In the genomic region with DNA sequence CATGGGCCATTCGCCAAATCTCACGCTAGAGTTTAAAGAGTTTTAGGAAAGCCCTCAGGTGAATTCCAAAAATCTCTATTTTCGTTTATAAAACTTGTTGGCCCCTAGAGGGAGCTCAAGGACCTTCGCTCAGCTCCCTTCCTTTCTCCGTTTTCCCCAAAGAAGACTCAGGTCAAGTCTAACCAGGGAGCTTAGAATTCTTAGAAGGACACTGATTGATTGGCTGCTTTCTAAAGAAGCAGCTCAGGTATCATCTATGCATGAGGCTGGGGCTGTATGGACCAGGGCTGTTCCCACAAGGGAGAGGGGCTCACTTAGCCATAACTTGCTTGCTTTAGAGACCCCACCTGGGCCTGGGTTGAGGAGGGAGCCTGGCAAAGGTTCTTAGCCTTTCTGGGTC, we compare ENCODE assay signal across 8 cellular contexts. TPM values are rescaled to one million over a fixed set of nuclear protein-coding genes. Genes with fewer than 3 reads are reported as not detected.
DNase-seq lines count a peak whose midpoint lies in the region; ATAC-seq and TF ChIP-seq lines count a peak whose summit lies in the region.

No MANE protein-coding gene starts in this region.

- no peaks in the 10 kb centered on the region for H3K4me1 ChIP-seq in BE2C

- TF ChIP-seq CTCF in BE2C (IDR thresholded peaks at IDR 0.05; ENCODE audit: low read depth, low read length) (peak; percentile 79), GM12874 (IDR thresholded peaks at IDR 0.05; ENCODE audit: insufficient read depth, low read depth, low read length) (peak; percentile 56), epithelial cell of esophagus (IDR thresholded peaks at IDR 0.05; ENCODE audit: insufficient read depth, low read depth, low read length, missing control alignments) (peak; percentile 74), nephron (IDR thresholded peaks at IDR 0.05; ENCODE audit: unreplicated experiment in 3 of 3) (peak; percentile 60 to 68 (median 67))

- no peaks in the 10 kb centered on the region for H3K27me3 Mint-ChIP-seq in nephron (ENCODE audit: low read depth)

- H3K27ac Mint-ChIP-seq in nephron = no peak overlapping the region

- peaks cover 13% of the 10 kb centered on the region for H3K9me3 Mint-ChIP-seq in nephron

- no peaks in the 10 kb centered on the region for H3K4me1 Mint-ChIP-seq in nephron

- peaks cover 85% of the 10 kb centered on the region for H3K36me3 ChIP-seq in BE2C

- H3K27me3 ChIP-seq in BE2C = no peaks in the 10 kb centered on the region

- no peaks in the 10 kb centered on the region for H3K9me3 ChIP-seq in BE2C

- DNase-seq in BE2C (peak; percentile 43), RPMI7951 (ENCODE audit: low read depth) (peak; percentile 38), epithelial cell of esophagus (ENCODE audit: low read depth) (peak; percentile 68)

- H3K4me3 Mint-ChIP-seq in nephron = no peak overlapping the region

- ATAC-seq in HG03280 (IDR thresholded peaks at IDR 0.05; ENCODE audit: unreplicated experiment) (peak; percentile 68), HG02763 (IDR thresholded peaks at IDR 0.05; ENCODE audit: unreplicated experiment) (no peak), GM21619 (IDR thresholded peaks at IDR 0.05; ENCODE audit: unreplicated experiment) (no peak)

- no peak overlapping the region for H3K4me3 ChIP-seq in BE2C (ENCODE audit: low read depth, low read length)
- no peak overlapping the region for H3K4me3 ChIP-seq in epithelial cell of esophagus (ENCODE audit: low read length)

- H3K36me3 Mint-ChIP-seq in nephron (ENCODE audit: low read depth) = peaks cover 91% of the 10 kb centered on the region

RNA-seq across cellular contexts. Expression of a gene that starts 20.5 kb away (rescaled TPM):
- 27.8 TPM for polyA plus RNA-seq in BE2C (2012; ENCODE audit: insufficient read depth, insufficient read length, low read depth)
- total RNA-seq in RPMI7951 (2014; rRNA removed; shearing (Covaris generic)) = 15.7 and 16.8 TPM in 2 replicates

RNA-seq across cellular contexts. Expression of a gene that starts 52.9 kb away (rescaled TPM):
- polyA plus RNA-seq in BE2C (2012; ENCODE audit: insufficient read depth, insufficient read length, low read depth) = 6.6 TPM
- total RNA-seq in RPMI7951 (2014; rRNA removed; shearing (Covaris generic)) = 30.0 and 31.1 TPM in 2 replicates
